In genomic region chr9:38641985-38642864, GRCh38 we compare ENCODE assay signal across 8 cellular contexts. TPM values are rescaled to one million over a fixed set of nuclear protein-coding genes. Genes with fewer than 3 reads are reported as not detected.
DNase-seq lines count a peak whose midpoint lies in the region; ATAC-seq and TF ChIP-seq lines count a peak whose summit lies in the region.

No MANE protein-coding gene starts in this region.

- H3K4me2 ChIP-seq in GM23338 (no peak overlapping the region), mesendoderm (ENCODE audit: low read length) (no peak overlapping the region)

- H3K79me1 ChIP-seq in mesendoderm (ENCODE audit: low read length), result no peaks in the 10 kb centered on the region

- no peaks in the 10 kb centered on the region for H3K27me3 ChIP-seq in GM23338 (ENCODE audit: insufficient read depth)
- H3K27me3 ChIP-seq in colonic mucosa, result no peaks in the 10 kb centered on the region
- no peaks in the 10 kb centered on the region for H3K27me3 ChIP-seq in mesendoderm (ENCODE audit: insufficient read depth, low read length, poor library complexity)

- H3K9me3 ChIP-seq in colonic mucosa, result no peaks in the 10 kb centered on the region

- peak overlapping the region; percentile 94 for H2AFZ ChIP-seq in GM23338

- no peak overlapping the region for H4K5ac ChIP-seq in mesendoderm (ENCODE audit: low read length)

- peaks cover 3% of the 10 kb centered on the region; the same call in 1 of the 2 replicates for H3K9me2 ChIP-seq in GM23338 (ENCODE audit: insufficient read depth)

- peaks cover 5% of the 10 kb centered on the region; the same call in 2 of the 3 replicates for H3K36me3 Mint-ChIP-seq in GM23338 (ENCODE audit: low read depth)

- H3K18ac ChIP-seq in mesendoderm (ENCODE audit: low read length), result no peak overlapping the region

- no peak overlapping the region for H3K56ac ChIP-seq in mesendoderm (ENCODE audit: low read length)

- no CpG with 5 or more reads among the region's 12 CpGs for WGBS in mesendoderm (ENCODE audit: extremely low coverage, insufficient coverage, low lambda C conversion rate)

- 0 out of 3 replicates have a peak, but pooled peaks cover 3% of the 10 kb centered on the region for H3K9me3 Mint-ChIP-seq in GM23338

- H3K4me3 ChIP-seq in GM23338 (no peak overlapping the region), colonic mucosa (no peak overlapping the region), mesendoderm (ENCODE audit: low read length) (no peak overlapping the region)

- no peak overlapping the region for H3K4ac ChIP-seq in mesendoderm (ENCODE audit: low read depth, low read length)

- H3F3A ChIP-seq in GM23338 (replicated peaks; ENCODE audit: low read depth), result no peaks in the 10 kb centered on the region

- no peaks in the 10 kb centered on the region for H4K20me1 ChIP-seq in GM23338 (replicated peaks; ENCODE audit: insufficient read depth)

- H2BK15ac ChIP-seq in mesendoderm (replicated peaks; ENCODE audit: low read depth), result no peak overlapping the region

- H3K27ac ChIP-seq in C4-2B (no peak overlapping the region), GM23338 (ENCODE audit: low read depth) (no peak overlapping the region), colonic mucosa (no peak overlapping the region), mesendoderm (ENCODE audit: low read depth, low read length) (no peak overlapping the region)

- no peak overlapping the region for H3K9ac ChIP-seq in colonic mucosa (ENCODE audit: low read depth in 2 of 2, low read length in 2 of 2)
- H3K9ac ChIP-seq in mesendoderm (ENCODE audit: low read length), result no peak overlapping the region

- H2BK5ac ChIP-seq in mesendoderm (ENCODE audit: low read length), result no peak overlapping the region

- H2AK5ac ChIP-seq in mesendoderm (ENCODE audit: low read length), result no peak overlapping the region

- no peaks in the 10 kb centered on the region for H3K36me3 ChIP-seq in GM23338 (ENCODE audit: insufficient read depth)
- H3K36me3 ChIP-seq in colonic mucosa, result no peaks in the 10 kb centered on the region
- H3K36me3 ChIP-seq in mesendoderm (ENCODE audit: control insufficient read depth, insufficient read depth, low read length), result no peaks in the 10 kb centered on the region

- no peak overlapping the region for H3K23ac ChIP-seq in mesendoderm (ENCODE audit: low read length)

- peaks cover 9% of the 10 kb centered on the region; the same call in 1 of the 2 replicates for H3K4me1 ChIP-seq in GM23338 (ENCODE audit: insufficient read depth)
- H3K4me1 ChIP-seq in colonic mucosa, result no peaks in the 10 kb centered on the region
- H3K4me1 ChIP-seq in mesendoderm (ENCODE audit: control insufficient read depth, low read depth, low read length), result no peaks in the 10 kb centered on the region

- no peaks in the 10 kb centered on the region for H3K27me3 Mint-ChIP-seq in GM23338 (ENCODE audit: insufficient read depth, low read depth, poor library complexity)

- no peak overlapping the region for H4K8ac ChIP-seq in mesendoderm (ENCODE audit: low read depth, low read length)

- no peaks in the 10 kb centered on the region for H3K79me2 ChIP-seq in GM23338 (replicated peaks; ENCODE audit: insufficient read depth)
- H3K79me2 ChIP-seq in mesendoderm (ENCODE audit: control insufficient read depth, insufficient read depth, low read length), result no peaks in the 10 kb centered on the region

- intact Hi-C loops in colonic mucosa (cut with DNase I), result loop anchor here (10.0 kb wide), 1 partner anchor 63 kb away; no protein-coding TSS in a partner anchor

- no peak overlapping the region for H2BK120ac ChIP-seq in mesendoderm (ENCODE audit: low read depth, low read length)

- no peak overlapping the region for H3K4me3 Mint-ChIP-seq in GM23338

- DNase-seq in GM23338 (ENCODE audit: low spot score), result peak; percentile 81
- DNase-seq in NCI-H460 (ENCODE audit: extremely low read depth, low read depth), result peak; percentile 45
- DNase-seq in colonic mucosa, result peak; percentile 49
- DNase-seq in mesendoderm, result peak; percentile 63
- DNase-seq in OCI-M2 (lab: John Stamatoyannopoulos, UW; ENCODE audit: unreplicated experiment), result no peak
- DNase-seq in NOMO-1 treated with DMSO at 0.1 percent for 48 hours (lab: John Stamatoyannopoulos, UW; ENCODE audit: unreplicated experiment), result no peak

- ATAC-seq in GM23338 (peak; percentile 72), HG02610 (IDR thresholded peaks at IDR 0.05; ENCODE audit: unreplicated experiment) (no peak)

- H3K27ac Mint-ChIP-seq in GM23338, result no peak overlapping the region

- TF ChIP-seq CTCF in C4-2B (conservative IDR thresholded peaks at IDR 0.05), result peak; percentile 75
- TF ChIP-seq CTCF in GM23338 (conservative IDR thresholded peaks at IDR 0.05; ENCODE audit: low read depth in 2 of 2), result peak; percentile 76 to 78
- TF ChIP-seq CTCF in colonic mucosa (IDR thresholded peaks at IDR 0.05), result peak; percentile 47

- peaks cover 19% of the 10 kb centered on the region for H3K4me1 Mint-ChIP-seq in GM23338

TF ChIP-seq in GM23338, 12 proteins besides CTCF, POLR2A, EP300 and RAD21 (continues in another document):
- TF ChIP-seq EZH2 (IDR thresholded peaks at IDR 0.05; ENCODE audit: low read depth, unreplicated experiment) (no peak), CREB1 (CRISPR knock-in tag; IDR thresholded peaks at IDR 0.05; ENCODE audit: low read depth) (no peak), ZNF114 (CRISPR knock-in tag; IDR thresholded peaks at IDR 0.05) (no peak), NANOG (IDR thresholded peaks at IDR 0.05; ENCODE audit: borderline replicate concordance) (no peak), JUNB (IDR thresholded peaks at IDR 0.05; ENCODE audit: unreplicated experiment) (no peak), ETS1 (IDR thresholded peaks at IDR 0.05) (no peak)

RNA-seq across cellular contexts. Expression of gene ANKRD18A, which starts 21.8 kb away (rescaled TPM):
- total RNA-seq in GM23338 (2014; rRNA removed; shearing (Covaris generic)), result 2.4 and 2.7 TPM in 2 replicates
- polyA plus RNA-seq in GM23338 (2016; fragmentation: Nextera tagmentation; extraction: Ambion mirVana), result 4.7 and 6.9 TPM in 2 replicates
- 1.7 and 3.9 TPM in 2 replicates for total RNA-seq in NCI-H460 (2014; rRNA removed; shearing (Covaris generic))
- 0.86 and 1.2 TPM in 2 replicates for polyA plus RNA-seq in NCI-H460 (2014; cell fraction: nucleus; rRNA removed)
- 1 to 10 TPM; 7.2 to 9.9 TPM for total RNA-seq in colonic mucosa
- 8.8 TPM for polyA plus RNA-seq in mesendoderm (2013, experiment 1 of 2)
- 8.3 TPM for polyA plus RNA-seq in mesendoderm (2013, experiment 2 of 2)

Comparison
In these comparisons a context has a peak if more than half of its experiments do, and no peak if none do; other contexts are left out.
1. DNase-seq: peak in GM23338 (single experiment), NCI-H460 (single experiment), colonic mucosa (single experiment) and mesendoderm (single experiment); none in OCI-M2 (single experiment) and NOMO-1 treated with DMSO at 0.1 percent for 48 hours (single experiment).
2. Peak in every context shown above with its lines, with median percentiles within 50 percentile points of each other: CTCF ChIP-seq.